Comparison of ENCODE assay signal across 8 cellular contexts in genomic region chr1:214660900-214661299, GRCh38. TPM values are rescaled to one million over a fixed set of nuclear protein-coding genes. Genes with fewer than 3 reads are reported as not detected.
A peak's percentile ranks its signal among the peaks of the same experiment; 100 is the strongest.
DNase-seq lines count a peak whose midpoint lies in the region; ATAC-seq and TF ChIP-seq lines count a peak whose summit lies in the region.

No MANE protein-coding gene starts in this region.

- no peak for TF ChIP-seq POLR2A in gastrocnemius medialis (IDR thresholded peaks at IDR 0.05)

- in situ Hi-C loops in gastrocnemius medialis (cut with MboI; ENCODE audit: low sequenced_read_pairs in 4 of 4) = loop anchor here in 2 of 4 donors (10.0 to 25.0 kb wide), 2 partner anchors 851 to 864 kb away; no protein-coding TSS in a partner anchor

- TF ChIP-seq CTCF in WI38 (IDR thresholded peaks at IDR 0.05; ENCODE audit: low read depth, low read length) = peak; percentile 73
- peak in 2 of 5 experiments; percentile 9 to 28 for TF ChIP-seq CTCF in gastrocnemius medialis (IDR thresholded peaks at IDR 0.05 in 4 of 5, conservative IDR thresholded peaks at IDR 0.05 in 1 of 5)

- no peaks in the 10 kb centered on the region for H3K36me3 ChIP-seq in gastrocnemius medialis

- H3K27ac ChIP-seq in gastrocnemius medialis = no peak overlapping the region

- H3K27me3 ChIP-seq in gastrocnemius medialis = no peaks in the 10 kb centered on the region

- peak; percentile 47 to 71 for ATAC-seq in gastrocnemius medialis
- no peak for ATAC-seq in HG03442 (IDR thresholded peaks at IDR 0.05; ENCODE audit: unreplicated experiment)
- ATAC-seq in GM18517 (IDR thresholded peaks at IDR 0.05; ENCODE audit: unreplicated experiment) = no peak

- intact Hi-C loops in gastrocnemius medialis (cut with DNase I; ENCODE audit: low total_unique reads) = loop anchor here (5.0 kb wide), 1 partner anchor 861 kb away; no protein-coding TSS in a partner anchor

- no peaks in the 10 kb centered on the region for H3K4me1 ChIP-seq in gastrocnemius medialis

- H3K4me3 ChIP-seq in WI38 (ENCODE audit: low read depth, low read length) (no peak overlapping the region), gastrocnemius medialis (no peak overlapping the region)

- peak; percentile 17 for DNase-seq in NCI-H1105 treated with DMSO at 0.1 percent for 48 hours (lab: John Stamatoyannopoulos, UW)
- DNase-seq in NCI-H1105 (lab: John Stamatoyannopoulos, UW) = no peak
- DNase-seq in hepatic stellate cell (ENCODE audit: low spot score) = peak; percentile 36
- DNase-seq in gastrocnemius medialis = peak in 1 of 2 donors; percentile 29
- no peak for DNase-seq in DMS153 (lab: John Stamatoyannopoulos, UW)

- H3K9me3 ChIP-seq in gastrocnemius medialis = no peaks in the 10 kb centered on the region

RNA-seq across cellular contexts. Expression of gene CENPF, which starts 57.9 kb away (rescaled TPM):
- 1 to 10 TPM in 2 of 4 donors, under 1 TPM in 2; 0.25 to 1.9 (median 0.92) TPM for total RNA-seq in gastrocnemius medialis

Comparison
In these comparisons a context has a peak if more than half of its experiments do, and no peak if none do; other contexts are left out.
1. DNase-seq: peak in NCI-H1105 treated with DMSO at 0.1 percent for 48 hours (single experiment) and hepatic stellate cell (single experiment); none in NCI-H1105 (single experiment) and DMS153 (single experiment).
2. ATAC-seq: peak in gastrocnemius medialis (2 of 2); none in HG03442 (single experiment) and GM18517 (single experiment).